Comparison of ENCODE assay signal across 13 cellular contexts in genomic region chr6:70398783-70399730, GRCh38. TPM values are rescaled to one million over a fixed set of nuclear protein-coding genes. Genes with fewer than 3 reads are reported as not detected.
DNase-seq lines count a peak whose midpoint lies in the region; ATAC-seq and TF ChIP-seq lines count a peak whose summit lies in the region.
"Had no signal": no experiment of that assay in that cellular context is flagged by ENCODE, and none has a peak within 500 bp of the region (broad histone marks: within the 10 kb centered on the region; RNA-seq: fewer than 3 reads in every experiment).

No MANE protein-coding gene starts in this region.

- peak; percentile 28 for DNase-seq in NCI-H2171 treated with DMSO at 0.1 percent for 48 hours (lab: John Stamatoyannopoulos, UW)
- no peak for DNase-seq in NCI-H2171 (lab: John Stamatoyannopoulos, UW)
- DNase-seq in RWPE1 (ENCODE audit: low spot score) = peak; percentile 84
- DNase-seq in left ventricle myocardium superior = no peak
- DNase-seq in stimulated activated effector memory CD8-positive, alpha-beta T cell treated with anti-CD3 and anti-CD28 coated beads, Interleukin-12 subunit alpha, Interleukin-12 subunit beta, amount 100 ng/mL, for 72 hours (ENCODE audit: low spot score in 2 of 2) = no peak
- DNase-seq in cortex of kidney (lab: John Stamatoyannopoulos, UW) = no peak
- DNase-seq in UCSD-AML1 (lab: John Stamatoyannopoulos, UW; ENCODE audit: unreplicated experiment) = no peak
- no peak for DNase-seq in naive thymus-derived CD4-positive, alpha-beta T cell
- DNase-seq: sigmoid colon, testis had no signal

- no peaks in the 10 kb centered on the region for H3K4me1 ChIP-seq in naive thymus-derived CD4-positive, alpha-beta T cell (ENCODE audit: control insufficient read depth in 2 of 2, insufficient read depth in 2 of 2, low read length in 2 of 2)
- H3K4me1 ChIP-seq: sigmoid colon, testis had no signal

- no peak overlapping the region for H3K27ac ChIP-seq in RWPE1
- no peak overlapping the region for H3K27ac ChIP-seq in naive thymus-derived CD4-positive, alpha-beta T cell (ENCODE audit: low read depth, low read length)
- H3K27ac ChIP-seq: testis had no signal

- H3K4me3 Mint-ChIP-seq in stimulated activated effector memory CD8-positive, alpha-beta T cell treated with anti-CD3 and anti-CD28 coated beads, Interleukin-12 subunit alpha, Interleukin-12 subunit beta, amount 100 ng/mL, for 72 hours = no peak overlapping the region
- no peak overlapping the region for H3K4me3 Mint-ChIP-seq in naive thymus-derived CD4-positive, alpha-beta T cell
- H3K4me3 Mint-ChIP-seq: B cell; dendritic cell treated with granulocyte-macrophage colony-stimulating factor and Interleukin-4, amounts not matched to agents 40 ng/mL and 50 ng/mL, for 4 days; IgD-negative memory B cell had no signal

- H3K36me3 ChIP-seq in naive thymus-derived CD4-positive, alpha-beta T cell (ENCODE audit: control insufficient read depth in 2 of 3, insufficient read depth in 3 of 3, low read length in 3 of 3) = no peaks in the 10 kb centered on the region
- H3K36me3 ChIP-seq: sigmoid colon had no signal

- ATAC-seq in left ventricle myocardium superior = peak; percentile 84
- peak; percentile 71 for ATAC-seq in stimulated activated effector memory CD8-positive, alpha-beta T cell treated with anti-CD3 and anti-CD28 coated beads, Interleukin-12 subunit alpha, Interleukin-12 subunit beta, amount 100 ng/mL, for 72 hours
- no peak for ATAC-seq in naive thymus-derived CD4-positive, alpha-beta T cell

- H3K4me1 Mint-ChIP-seq in stimulated activated effector memory CD8-positive, alpha-beta T cell treated with anti-CD3 and anti-CD28 coated beads, Interleukin-12 subunit alpha, Interleukin-12 subunit beta, amount 100 ng/mL, for 72 hours = no peaks in the 10 kb centered on the region
- H3K4me1 Mint-ChIP-seq in naive thymus-derived CD4-positive, alpha-beta T cell = peaks cover 0 to 3% (median 0%) of the 10 kb centered on the region in 7 donors
- H3K4me1 Mint-ChIP-seq: B cell, IgD-negative memory B cell had no signal

- H3K4me3 ChIP-seq in naive thymus-derived CD4-positive, alpha-beta T cell (ENCODE audit: low read length) = no peak overlapping the region
- H3K4me3 ChIP-seq: sigmoid colon, testis had no signal

- H3K9me3 Mint-ChIP-seq in stimulated activated effector memory CD8-positive, alpha-beta T cell treated with anti-CD3 and anti-CD28 coated beads, Interleukin-12 subunit alpha, Interleukin-12 subunit beta, amount 100 ng/mL, for 72 hours = no peaks in the 10 kb centered on the region
- H3K9me3 Mint-ChIP-seq in naive thymus-derived CD4-positive, alpha-beta T cell = no peaks in the 10 kb centered on the region
- H3K9me3 Mint-ChIP-seq: IgD-negative memory B cell had no signal

- no peaks in the 10 kb centered on the region for H3K9me3 ChIP-seq in naive thymus-derived CD4-positive, alpha-beta T cell (ENCODE audit: control insufficient read depth in 2 of 3, low read length in 3 of 3)
- H3K9me3 ChIP-seq: sigmoid colon, testis had no signal

- no peaks in the 10 kb centered on the region for H3K36me3 Mint-ChIP-seq in stimulated activated effector memory CD8-positive, alpha-beta T cell treated with anti-CD3 and anti-CD28 coated beads, Interleukin-12 subunit alpha, Interleukin-12 subunit beta, amount 100 ng/mL, for 72 hours
- H3K36me3 Mint-ChIP-seq in naive thymus-derived CD4-positive, alpha-beta T cell = no peaks in the 10 kb centered on the region
- H3K36me3 Mint-ChIP-seq: IgD-negative memory B cell had no signal

- CTCF ChIA-PET in RWPE1 (lab: Yijun Ruan, JAX) = interaction anchor here (1.3 kb wide), 1 partner anchor 28 kb away, joined by 3 read pairs; no protein-coding TSS in a partner anchor
- CTCF ChIA-PET in naive thymus-derived CD4-positive, alpha-beta T cell (lab: Charles Lee) = no interaction called here

- no peaks in the 10 kb centered on the region for H3K27me3 ChIP-seq in naive thymus-derived CD4-positive, alpha-beta T cell (ENCODE audit: control insufficient read depth in 2 of 2, insufficient read depth in 2 of 2, low read length in 2 of 2)
- H3K27me3 ChIP-seq: sigmoid colon, testis had no signal

- H3K27me3 Mint-ChIP-seq in naive thymus-derived CD4-positive, alpha-beta T cell = peaks cover 28 to 50% (median 31%) of the 10 kb centered on the region in 5 donors

- intact Hi-C loops in left ventricle myocardium superior (cut with micrococcal nuclease) = no loop called here
- intact Hi-C loops in naive thymus-derived CD4-positive, alpha-beta T cell (cut with micrococcal nuclease) = no loop called here

- POLR2A ChIA-PET in RWPE1 (lab: Yijun Ruan, JAX; ENCODE audit: low non-redundant PET) = interaction anchor here (0.9 kb wide), 1 partner anchor 14 kb away, joined by 3 read pairs; the partner anchor contains the start of gene FAM135A
- POLR2A ChIA-PET in naive thymus-derived CD4-positive, alpha-beta T cell (lab: Charles Lee) = no interaction called here

- no peak overlapping the region for H3K27ac Mint-ChIP-seq in stimulated activated effector memory CD8-positive, alpha-beta T cell treated with anti-CD3 and anti-CD28 coated beads, Interleukin-12 subunit alpha, Interleukin-12 subunit beta, amount 100 ng/mL, for 72 hours
- H3K27ac Mint-ChIP-seq in naive thymus-derived CD4-positive, alpha-beta T cell = no peak overlapping the region
- H3K27ac Mint-ChIP-seq: B cell; dendritic cell treated with granulocyte-macrophage colony-stimulating factor and Interleukin-4, amounts not matched to agents 40 ng/mL and 50 ng/mL, for 4 days; IgD-negative memory B cell had no signal

- no peak for TF ChIP-seq CTCF in RWPE1 (conservative IDR thresholded peaks at IDR 0.05; ENCODE audit: low read depth)

RNA-seq across cellular contexts. Expression of gene FAM135A, which starts 14.3 kb away (rescaled TPM):
- total RNA-seq in left ventricle myocardium superior = 14.1 TPM
- 10 to 100 TPM in 3 of 5 experiments, 1 to 10 TPM in 2; 6.8 to 15.4 (median 12.3) TPM for total RNA-seq in naive thymus-derived CD4-positive, alpha-beta T cell
- polyA plus RNA-seq in naive thymus-derived CD4-positive, alpha-beta T cell = 1 to 10 TPM; 2.8 to 3.3 TPM

Comparison
In these comparisons a context has a peak if more than half of its experiments do, and no peak if none do; other contexts are left out.
1. DNase-seq: peak in NCI-H2171 treated with DMSO at 0.1 percent for 48 hours (single experiment) and RWPE1 (single experiment); none in NCI-H2171 (single experiment), left ventricle myocardium superior (single experiment), stimulated activated effector memory CD8-positive, alpha-beta T cell treated with anti-CD3 and anti-CD28 coated beads, Interleukin-12 subunit alpha, Interleukin-12 subunit beta, amount 100 ng/mL, for 72 hours (0 of 2), cortex of kidney (single experiment), UCSD-AML1 (single experiment) and naive thymus-derived CD4-positive, alpha-beta T cell (0 of 9).